9 cellular contexts compared by ENCODE assay signal in genomic region chr16:1991588-1992474, GRCh38. TPM values are rescaled to one million over a fixed set of nuclear protein-coding genes. Genes with fewer than 3 reads are reported as not detected.
DNase-seq lines count a peak whose midpoint lies in the region; ATAC-seq and TF ChIP-seq lines count a peak whose summit lies in the region.
"Had no signal": no experiment of that assay in that cellular context is flagged by ENCODE, and none has a peak within 500 bp of the region (broad histone marks: within the 10 kb centered on the region; RNA-seq: fewer than 3 reads in every experiment).

No MANE protein-coding gene starts in this region.

- peak overlapping the region; percentile 31 for H3K4me3 ChIP-seq in neuron (ENCODE audit: low read length)

- peaks cover 5% of the 10 kb centered on the region for H3K36me3 ChIP-seq in neuron (ENCODE audit: insufficient read depth, low read length)

- TF ChIP-seq CTCF in GM13977 (IDR thresholded peaks at IDR 0.05; ENCODE audit: extremely low read depth, insufficient read depth, missing control alignments) (no peak), foreskin keratinocyte (conservative IDR thresholded peaks at IDR 0.05) (no peak)

- peaks cover 31% of the 10 kb centered on the region for H3K27me3 ChIP-seq in foreskin keratinocyte
- H3K27me3 ChIP-seq in neuron (ENCODE audit: insufficient read depth, low read length) = peaks cover 30% of the 10 kb centered on the region

- H3K27ac ChIP-seq in foreskin keratinocyte = no peak overlapping the region

- no peaks in the 10 kb centered on the region for H3K9me3 ChIP-seq in neuron (ENCODE audit: low read length)

- DNase-seq in GM13977 (ENCODE audit: low spot score) (peak; percentile 100), RPMI8226 (peak; percentile 97), foreskin keratinocyte (peak; percentile 48 to 72)
- DNase-seq in activated naive CD4-positive, alpha-beta T cell (lab: John Stamatoyannopoulos, UW) = peak; percentile 96 to 99 (median 97)
- peak; percentile 98 for DNase-seq in stimulated activated naive CD8-positive, alpha-beta T cell treated with anti-CD3 and anti-CD28 coated beads, Interleukin-15, Interleukin-2, amounts not matched to agents 100 U/mL and 50 U/mL, for 24 hours

- no peaks in the 10 kb centered on the region for H3K4me1 ChIP-seq in foreskin keratinocyte
- peaks cover 10% of the 10 kb centered on the region for H3K4me1 ChIP-seq in neuron (ENCODE audit: insufficient read depth, low read length)

- in situ Hi-C loops in GM13977 (cut with MboI; ENCODE audit: low pct_unique_long_range_greater_than_20kb, low sequenced_read_pairs, unreplicated experiment) = no loop called here

- ATAC-seq in HG02884 (IDR thresholded peaks at IDR 0.05; ENCODE audit: unreplicated experiment) = peak; percentile 41
- ATAC-seq in foreskin keratinocyte = peak; percentile 70
- peak; percentile 65 for ATAC-seq in stimulated activated naive CD8-positive, alpha-beta T cell treated with anti-CD3 and anti-CD28 coated beads, Interleukin-15, Interleukin-2, amounts not matched to agents 100 U/mL and 50 U/mL, for 24 hours
- no peak for ATAC-seq in HG03378 (IDR thresholded peaks at IDR 0.05; ENCODE audit: unreplicated experiment)

- no peak overlapping the region for H2AFZ ChIP-seq in neuron (ENCODE audit: low read depth, low read length)

RNA-seq across cellular contexts. Expression of gene SYNGR3, which starts 2.1 kb away (rescaled TPM):
- 1.8 and 2.9 TPM in 2 replicates for total RNA-seq in foreskin keratinocyte
- polyA plus RNA-seq in foreskin keratinocyte = 2.1 and 2.6 TPM in 2 replicates
- total RNA-seq: subcutaneous adipose tissue had no signal

RNA-seq across cellular contexts. Expression of gene GFER, which starts 7.8 kb away (rescaled TPM):
- 30.1 and 34.2 TPM in 2 replicates for total RNA-seq in foreskin keratinocyte
- polyA plus RNA-seq in foreskin keratinocyte = 46.0 and 50.0 TPM in 2 replicates

RNA-seq across cellular contexts. Expression of gene NOXO1, which starts 10.6 kb away (rescaled TPM):
- total RNA-seq in foreskin keratinocyte = 0.99 and 1.9 TPM in 2 replicates
- polyA plus RNA-seq in foreskin keratinocyte = 2.3 and 2.7 TPM in 2 replicates
- total RNA-seq: subcutaneous adipose tissue had no signal

RNA-seq across cellular contexts. Expression of gene ZNF598, which starts 17.8 kb away (rescaled TPM):
- 58.5 and 67.3 TPM in 2 replicates for total RNA-seq in foreskin keratinocyte
- polyA plus RNA-seq in foreskin keratinocyte = 52.3 and 60.4 TPM in 2 replicates

RNA-seq across cellular contexts. Expression of gene TBL3, which starts 20.0 kb away (rescaled TPM):
- 61.5 and 68.8 TPM in 2 replicates for total RNA-seq in foreskin keratinocyte
- polyA plus RNA-seq in foreskin keratinocyte = 66.9 and 69.5 TPM in 2 replicates
